1 cellular context compared by ENCODE assay signal in genomic region chr1:204480515-204480914, GRCh38.
TF ChIP-seq lines count a peak whose summit lies in the region.

No MANE protein-coding gene starts in this region.

TF ChIP-seq in GM23338, 12 proteins besides CTCF, POLR2A, EP300 and RAD21 (continued from another document):
- TF ChIP-seq ZNF462 (CRISPR knock-in tag; IDR thresholded peaks at IDR 0.05) (no peak), POLR2AphosphoS5 (IDR thresholded peaks at IDR 0.05; ENCODE audit: low read depth) (no peak), CREB1 (CRISPR knock-in tag; IDR thresholded peaks at IDR 0.05; ENCODE audit: low read depth) (no peak), ZNF331 (CRISPR knock-in tag; IDR thresholded peaks at IDR 0.05; ENCODE audit: low read depth) (no peak), NANOG (IDR thresholded peaks at IDR 0.05; ENCODE audit: borderline replicate concordance) (no peak)
